20 cellular contexts compared by ENCODE assay signal in the genomic region with DNA sequence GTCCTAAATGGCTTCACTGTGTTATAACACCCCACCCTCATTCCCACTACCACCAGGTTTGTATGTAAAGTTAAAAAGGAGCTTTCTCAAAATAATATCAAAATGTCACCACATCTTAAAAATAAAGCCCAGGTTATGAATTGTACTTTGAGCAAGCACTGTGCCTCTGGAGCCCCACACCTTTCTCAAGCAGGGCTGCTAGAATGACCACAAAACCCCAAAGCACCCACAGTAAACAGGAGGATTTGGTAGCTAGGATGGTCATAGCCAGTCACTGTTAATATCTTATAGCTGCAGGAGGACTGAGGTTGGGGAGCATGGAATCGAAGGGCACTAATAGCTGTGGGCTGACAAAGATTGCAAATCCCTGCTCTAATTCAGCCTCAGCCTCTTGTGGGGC.
A peak's percentile ranks its signal among the peaks of the same experiment; 100 is the strongest.
DNase-seq lines count a peak whose midpoint lies in the region; ATAC-seq and TF ChIP-seq lines count a peak whose summit lies in the region.
"Had no signal": no experiment of that assay in that cellular context is flagged by ENCODE, and none has a peak within 500 bp of the region (broad histone marks: within the 10 kb centered on the region; RNA-seq: fewer than 3 reads in every experiment).

No MANE protein-coding gene starts in this region.

- POLR2A ChIA-PET in activated CD4-positive, alpha-beta memory T cell treated with anti-CD3 and anti-CD28 coated beads, Interleukin-2, amount 10 ng/mL, durations not matched to agents 7 days and 5 days (lab: Charles Lee), result no interaction called here
- POLR2A ChIA-PET in activated CD4-positive, alpha-beta memory T cell treated with anti-CD3 and anti-CD28 coated beads for 36 hours (lab: Charles Lee), result no interaction called here

- peaks cover 1% of the 10 kb centered on the region for H3K9me3 Mint-ChIP-seq in activated CD4-positive, alpha-beta memory T cell treated with anti-CD3 and anti-CD28 coated beads, Interleukin-2, amount 10 ng/mL, durations not matched to agents 7 days and 5 days
- no peaks in the 10 kb centered on the region for H3K9me3 Mint-ChIP-seq in activated CD4-positive, alpha-beta memory T cell treated with anti-CD3 and anti-CD28 coated beads for 36 hours
- peaks cover 4% of the 10 kb centered on the region for H3K9me3 Mint-ChIP-seq in activated T-helper 17 cell treated with anti-CD3 and anti-CD28 coated beads, Interleukin-2, amount 50 U/mL, for 72 hours
- peaks cover 0 to 2% of the 10 kb centered on the region in 2 donors for H3K9me3 Mint-ChIP-seq in natural killer cell
- H3K9me3 Mint-ChIP-seq: HFFc6 had no signal

- no peaks in the 10 kb centered on the region for H3K4me1 ChIP-seq in adrenal gland (replicated peaks in 1 of 2)
- no peaks in the 10 kb centered on the region for H3K4me1 ChIP-seq in heart left ventricle

- DNase-seq in activated CD4-positive, alpha-beta memory T cell treated with anti-CD3 and anti-CD28 coated beads, Interleukin-2, amount 10 ng/mL, durations not matched to agents 7 days and 5 days, result peak; percentile 20
- no peak for DNase-seq in activated CD4-positive, alpha-beta memory T cell treated with anti-CD3 and anti-CD28 coated beads for 36 hours
- DNase-seq in natural killer cell (no peak), adrenal gland (no peak), heart left ventricle (no peak), NCI-H1436 treated with DMSO at 0.1 percent for 48 hours (lab: John Stamatoyannopoulos, UW) (no peak)
- DNase-seq: 8988T; CD4-positive, CD25-positive, alpha-beta regulatory T cell; DMS153; H7; HFFc6; NCI-H1417; NCI-H187 treated with DMSO at 0.1 percent for 48 hours; NCI-H226; NCI-H82; SHP77 had no signal

- H3K9me3 ChIP-seq in adrenal gland (replicated peaks in 1 of 3), result no peaks in the 10 kb centered on the region
- H3K9me3 ChIP-seq in heart left ventricle, result peaks cover 0 to 1% (median 0%) of the 10 kb centered on the region in 12 donors

- peaks cover under 1% of the 10 kb centered on the region for H3K36me3 Mint-ChIP-seq in activated CD4-positive, alpha-beta memory T cell treated with anti-CD3 and anti-CD28 coated beads, Interleukin-2, amount 10 ng/mL, durations not matched to agents 7 days and 5 days (ENCODE audit: low read depth)
- H3K36me3 Mint-ChIP-seq in activated CD4-positive, alpha-beta memory T cell treated with anti-CD3 and anti-CD28 coated beads for 36 hours, result no peaks in the 10 kb centered on the region
- H3K36me3 Mint-ChIP-seq in activated T-helper 17 cell treated with anti-CD3 and anti-CD28 coated beads, Interleukin-2, amount 50 U/mL, for 72 hours (ENCODE audit: low read depth), result no peaks in the 10 kb centered on the region
- no peaks in the 10 kb centered on the region for H3K36me3 Mint-ChIP-seq in natural killer cell
- H3K36me3 Mint-ChIP-seq: CD4-positive, CD25-positive, alpha-beta regulatory T cell had no signal

- CTCF ChIA-PET in activated CD4-positive, alpha-beta memory T cell treated with anti-CD3 and anti-CD28 coated beads, Interleukin-2, amount 10 ng/mL, durations not matched to agents 7 days and 5 days (lab: Charles Lee), result no interaction called here
- CTCF ChIA-PET in activated CD4-positive, alpha-beta memory T cell treated with anti-CD3 and anti-CD28 coated beads for 36 hours (lab: Charles Lee), result interaction anchor here (0.8 to 1.0 kb wide), 2 partner anchors 55 to 231 kb away, joined by 3 to 4 read pairs; no protein-coding TSS in a partner anchor

- ATAC-seq in activated T-helper 17 cell treated with anti-CD3 and anti-CD28 coated beads, Interleukin-2, amount 50 U/mL, for 72 hours (replicated peaks), result peak; percentile 53
- peak in 2 of 3 donors; percentile 49 to 79 for ATAC-seq in natural killer cell
- no peak for ATAC-seq in heart left ventricle
- no peak for ATAC-seq in HG03565 (IDR thresholded peaks at IDR 0.05; ENCODE audit: unreplicated experiment)

- intact Hi-C loops in activated CD4-positive, alpha-beta memory T cell treated with anti-CD3 and anti-CD28 coated beads for 36 hours (cut with micrococcal nuclease), result no loop called here
- intact Hi-C loops in natural killer cell (cut with micrococcal nuclease) (no loop called here), adrenal gland (cut with DNase I) (no loop called here), heart left ventricle (cut with DNase I) (no loop called here)

- no peaks in the 10 kb centered on the region for H3K27me3 ChIP-seq in adrenal gland
- H3K27me3 ChIP-seq in heart left ventricle, result no peaks in the 10 kb centered on the region

- no peak overlapping the region for H3K4me3 Mint-ChIP-seq in activated CD4-positive, alpha-beta memory T cell treated with anti-CD3 and anti-CD28 coated beads, Interleukin-2, amount 10 ng/mL, durations not matched to agents 7 days and 5 days
- no peak overlapping the region for H3K4me3 Mint-ChIP-seq in activated CD4-positive, alpha-beta memory T cell treated with anti-CD3 and anti-CD28 coated beads for 36 hours
- H3K4me3 Mint-ChIP-seq in activated T-helper 17 cell treated with anti-CD3 and anti-CD28 coated beads, Interleukin-2, amount 50 U/mL, for 72 hours, result no peak overlapping the region
- H3K4me3 Mint-ChIP-seq in natural killer cell, result no peak overlapping the region
- H3K4me3 Mint-ChIP-seq: B cell; CD4-positive, CD25-positive, alpha-beta regulatory T cell; HFFc6 had no signal

- TF ChIP-seq POLR2A in adrenal gland (IDR thresholded peaks at IDR 0.05) (no peak), heart left ventricle (IDR thresholded peaks at IDR 0.05) (no peak)

- H3K4me3 ChIP-seq in adrenal gland, result no peak overlapping the region
- no peak overlapping the region for H3K4me3 ChIP-seq in heart left ventricle

- H3K4me1 Mint-ChIP-seq in activated CD4-positive, alpha-beta memory T cell treated with anti-CD3 and anti-CD28 coated beads, Interleukin-2, amount 10 ng/mL, durations not matched to agents 7 days and 5 days, result peaks cover 11% of the 10 kb centered on the region
- H3K4me1 Mint-ChIP-seq in activated CD4-positive, alpha-beta memory T cell treated with anti-CD3 and anti-CD28 coated beads for 36 hours (ENCODE audit: low read depth), result peaks cover 2% of the 10 kb centered on the region
- H3K4me1 Mint-ChIP-seq in activated T-helper 17 cell treated with anti-CD3 and anti-CD28 coated beads, Interleukin-2, amount 50 U/mL, for 72 hours, result peaks cover 4% of the 10 kb centered on the region
- H3K4me1 Mint-ChIP-seq in natural killer cell, result peaks cover 14% of the 10 kb centered on the region in 2 donors
- H3K4me1 Mint-ChIP-seq: B cell; CD4-positive, CD25-positive, alpha-beta regulatory T cell had no signal

- H3K27ac ChIP-seq in adrenal gland (no peak overlapping the region), heart left ventricle (no peak overlapping the region)
- H3K27ac ChIP-seq: KMS-11 had no signal

- TF ChIP-seq CTCF in natural killer cell (IDR thresholded peaks at IDR 0.05), result no peak
- no peak for TF ChIP-seq CTCF in adrenal gland (IDR thresholded peaks at IDR 0.05)
- no peak for TF ChIP-seq CTCF in heart left ventricle (IDR thresholded peaks at IDR 0.05)

- H3K36me3 ChIP-seq in adrenal gland (replicated peaks in 1 of 2), result no peaks in the 10 kb centered on the region
- H3K36me3 ChIP-seq in heart left ventricle, result no peaks in the 10 kb centered on the region

- peaks cover 2% of the 10 kb centered on the region for H3K27me3 Mint-ChIP-seq in activated CD4-positive, alpha-beta memory T cell treated with anti-CD3 and anti-CD28 coated beads, Interleukin-2, amount 10 ng/mL, durations not matched to agents 7 days and 5 days
- no peaks in the 10 kb centered on the region for H3K27me3 Mint-ChIP-seq in activated CD4-positive, alpha-beta memory T cell treated with anti-CD3 and anti-CD28 coated beads for 36 hours
- H3K27me3 Mint-ChIP-seq in activated T-helper 17 cell treated with anti-CD3 and anti-CD28 coated beads, Interleukin-2, amount 50 U/mL, for 72 hours, result no peaks in the 10 kb centered on the region
- H3K27me3 Mint-ChIP-seq in natural killer cell (ENCODE audit: low read depth in 2 of 2), result no peaks in the 10 kb centered on the region
- H3K27me3 Mint-ChIP-seq: B cell had no signal

- 85 to 92% (median 90%) methylated on average over 1 of the region's 1 CpG for WGBS in adrenal gland, 4 donors
- 63 to 79% (median 74%) methylated on average over 1 of the region's 1 CpG for WGBS in heart left ventricle, 4 donors

- no peak overlapping the region for H3K27ac Mint-ChIP-seq in activated CD4-positive, alpha-beta memory T cell treated with anti-CD3 and anti-CD28 coated beads, Interleukin-2, amount 10 ng/mL, durations not matched to agents 7 days and 5 days
- H3K27ac Mint-ChIP-seq in activated CD4-positive, alpha-beta memory T cell treated with anti-CD3 and anti-CD28 coated beads for 36 hours, result no peak overlapping the region
- H3K27ac Mint-ChIP-seq in activated T-helper 17 cell treated with anti-CD3 and anti-CD28 coated beads, Interleukin-2, amount 50 U/mL, for 72 hours, result no peak overlapping the region
- no peak overlapping the region for H3K27ac Mint-ChIP-seq in natural killer cell
- H3K27ac Mint-ChIP-seq: B cell; CD4-positive, CD25-positive, alpha-beta regulatory T cell; HFFc6 had no signal

Comparison
In these comparisons a context has a peak if more than half of its experiments do, and no peak if none do; other contexts are left out.
1. ATAC-seq: peak in activated T-helper 17 cell treated with anti-CD3 and anti-CD28 coated beads, Interleukin-2, amount 50 U/mL, for 72 hours (single experiment) and natural killer cell (2 of 3); none in heart left ventricle (0 of 4) and HG03565 (single experiment).